ENCODE assay signal across 11 cellular contexts in genomic region chr20:51818479-51819008, GRCh38. TPM values are rescaled to one million over a fixed set of nuclear protein-coding genes. Genes with fewer than 3 reads are reported as not detected.
"Had no signal": no experiment of that assay in that cellular context is flagged by ENCODE, and none has a peak within 500 bp of the region (broad histone marks: within the 10 kb centered on the region; RNA-seq: fewer than 3 reads in every experiment).

No MANE protein-coding gene starts in this region.

- H3K4me3 ChIP-seq: GM23248, HAP-1 had no signal

- DNase-seq: GM23248, GOT3, H7, Karpas-422 had no signal

- H3K27ac Mint-ChIP-seq: IgD-negative memory B cell had no signal

- H3K4me2 ChIP-seq: KMS-11 had no signal

- H3K36me3 Mint-ChIP-seq: IgD-negative memory B cell had no signal

- H3K9ac ChIP-seq: GM23248, KMS-11 had no signal

- H3K27ac ChIP-seq: GM23248, KMS-11 had no signal

- ATAC-seq: HCT116 had no signal

- H3K9me3 ChIP-seq: HAP-1 had no signal

- H3K36me3 ChIP-seq: HAP-1 had no signal

- H2AFZ ChIP-seq: GM23248 had no signal

- H3K4me1 ChIP-seq: HAP-1 had no signal

- FAIRE-seq: HTR-8/SVneo had no signal

RNA-seq across cellular contexts. Expression of gene SALL4, which starts 16.2 kb away (rescaled TPM):
- total RNA-seq: GM23248, H4, LHCN-M2 had no signal
- polyA plus RNA-seq: GM23248, IgD-negative memory B cell had no signal
